Comparison of ENCODE assay signal across 8 cellular contexts in genomic region chr20:38434310-38434741, GRCh38. TPM values are rescaled to one million over a fixed set of nuclear protein-coding genes. Genes with fewer than 3 reads are reported as not detected.
DNase-seq lines count a peak whose midpoint lies in the region; ATAC-seq and TF ChIP-seq lines count a peak whose summit lies in the region.

No MANE protein-coding gene starts in this region.

- H3K79me1 ChIP-seq in IMR-90 (ENCODE audit: low read depth in 1 of 2, low read length in 2 of 2): peaks cover 0 to 50% of the 10 kb centered on the region in 2 experiments; a peak in 2 of 4 replicates
- peaks cover 17% of the 10 kb centered on the region for H3K79me1 ChIP-seq in neuronal stem cell (ENCODE audit: low read depth, low read length)

- H3K14ac ChIP-seq in IMR-90 (replicated peaks; ENCODE audit: low read depth, low read length) (peak overlapping the region; percentile 67), neuronal stem cell (ENCODE audit: low read length) (peak overlapping the region; percentile 48)

- intact Hi-C loops in IMR-90 (cut with micrococcal nuclease): no loop called here

- H3K9ac ChIP-seq in IMR-90 (ENCODE audit: low read depth, low read length) (peak overlapping the region; percentile 74), neuronal stem cell (ENCODE audit: low read depth, low read length, poor library complexity) (peak overlapping the region; percentile 87)

- H3K4ac ChIP-seq in IMR-90 (ENCODE audit: low read depth, low read length): peak overlapping the region; percentile 79
- H3K4ac ChIP-seq in neuronal stem cell (ENCODE audit: low read length): no peak overlapping the region

- ATAC-seq in IMR-90 (ENCODE audit: low read depth) (peak; percentile 28), GM18498 (IDR thresholded peaks at IDR 0.05; ENCODE audit: unreplicated experiment) (no peak)

- H3K9me3 ChIP-seq in IMR-90 (ENCODE audit: control insufficient read depth, insufficient read depth, low read length): no peaks in the 10 kb centered on the region
- H3K9me3 ChIP-seq in neuronal stem cell (replicated peaks in 1 of 2; ENCODE audit: control insufficient read depth in 2 of 2, insufficient read depth in 1 of 2, low read depth in 1 of 2, low read length in 2 of 2): peaks cover 0 to 14% of the 10 kb centered on the region in 2 donors

- H2BK5ac ChIP-seq in IMR-90 (ENCODE audit: low read depth, low read length, poor library complexity, severe bottlenecking): peak overlapping the region; percentile 39
- no peak overlapping the region for H2BK5ac ChIP-seq in neuronal stem cell (ENCODE audit: low read length)

- H2BK120ac ChIP-seq in IMR-90 (ENCODE audit: low read depth, low read length) (no peak overlapping the region), neuronal stem cell (ENCODE audit: low read depth, low read length) (no peak overlapping the region)

- H2BK15ac ChIP-seq in IMR-90 (ENCODE audit: low read depth, low read length) (no peak overlapping the region), neuronal stem cell (ENCODE audit: low read length) (no peak overlapping the region)

- TF ChIP-seq RAD21 in IMR-90 (IDR thresholded peaks at IDR 0.05; ENCODE audit: low read length): no peak

- peaks cover 47% of the 10 kb centered on the region for H4K20me1 ChIP-seq in IMR-90 (ENCODE audit: insufficient read depth, low read length)

- H3K18ac ChIP-seq in IMR-90 (ENCODE audit: low read depth, low read length): no peak overlapping the region
- peak overlapping the region; percentile 25 for H3K18ac ChIP-seq in neuronal stem cell (ENCODE audit: low read length)

- POLR2A ChIA-PET in IMR-90 (lab: Charles Lee; ENCODE audit: unreplicated experiment): no interaction called here

- H3K36me3 ChIP-seq in IMR-90 (ENCODE audit: control insufficient read depth, insufficient read depth, low read length) (peaks cover 39% of the 10 kb centered on the region), neuronal stem cell (replicated peaks in 1 of 2; ENCODE audit: control insufficient read depth in 2 of 2, insufficient read depth in 2 of 2, low read length in 2 of 2) (peaks cover 33 to 51% of the 10 kb centered on the region in 2 donors)

- no TSS peak for BruUV-seq in IMR-90 (replicated peaks; lab: Mats Ljungman, UMichigan)

- peak overlapping the region; percentile 85 for H3K56ac ChIP-seq in IMR-90 (ENCODE audit: extremely low read depth, insufficient read depth, low read length)

- H2BK12ac ChIP-seq in neuronal stem cell (ENCODE audit: low read length): no peak overlapping the region

- CTCF ChIA-PET in IMR-90 (lab: Yijun Ruan, JAX): interaction anchor here (0.7 to 2.2 kb wide), 3 partner anchors 10 to 13 kb away, joined by 3 to 12 read pairs (median 4); no protein-coding TSS in a partner anchor

- peak overlapping the region; percentile 7 to 84; a peak in 3 of 4 replicates for H4K8ac ChIP-seq in IMR-90 (ENCODE audit: low read depth in 2 of 2, low read length in 2 of 2)
- no peak overlapping the region for H4K8ac ChIP-seq in neuronal stem cell (ENCODE audit: low read depth, low read length)

- H3K23ac ChIP-seq in IMR-90 (ENCODE audit: low read depth, low read length): peak overlapping the region; percentile 82
- H3K23ac ChIP-seq in neuronal stem cell (ENCODE audit: low read depth, low read length, poor library complexity): no peak overlapping the region

- H4K5ac ChIP-seq in IMR-90 (ENCODE audit: low read depth, low read length): peak overlapping the region; percentile 34; the same call in 1 of the 2 replicates

- H3K4me1 ChIP-seq in IMR-90 (ENCODE audit: control insufficient read depth, insufficient read depth, low read length) (peaks cover 7% of the 10 kb centered on the region), neuronal stem cell (ENCODE audit: control insufficient read depth in 2 of 2, insufficient read depth in 1 of 2, low read depth in 1 of 2, low read length in 2 of 2) (peaks cover 10% of the 10 kb centered on the region in 2 donors)

- no peak overlapping the region for H2BK20ac ChIP-seq in IMR-90 (ENCODE audit: low read depth, low read length)

- DNase-seq in COLO668 (lab: John Stamatoyannopoulos, UW; ENCODE audit: unreplicated experiment): peak; percentile 49
- DNase-seq in IMR-90: peak; percentile 23
- DNase-seq in activated CD8-positive, alpha-beta memory T cell treated with anti-CD3 and anti-CD28 coated beads for 24 hours: peak; percentile 81
- peak; percentile 35 for DNase-seq in fibroblast of gingiva (ENCODE audit: low read depth)
- DNase-seq in neuronal stem cell (ENCODE audit: low spot score): no peak
- DNase-seq in dedifferentiated amniotic fluid mesenchymal stem cell (ENCODE audit: extremely low spot score): no peak
- DNase-seq in AG08396 (ENCODE audit: low spot score): no peak

- H4K91ac ChIP-seq in IMR-90 (ENCODE audit: insufficient read depth, low read depth, low read length) (peak overlapping the region; percentile 77), neuronal stem cell (ENCODE audit: low read depth, low read length, poor library complexity) (no peak overlapping the region)

- TF ChIP-seq POLR2A in IMR-90 (IDR thresholded peaks at IDR 0.05; ENCODE audit: low read depth, low read length): no peak; the same call in 1 of the 2 replicates

- H2AK5ac ChIP-seq in IMR-90 (ENCODE audit: low read depth, low read length): peak overlapping the region; percentile 89
- peak overlapping the region; percentile 67 for H2AK5ac ChIP-seq in neuronal stem cell (ENCODE audit: low read depth, low read length)

- 0% methylated on average over 4 of the region's 16 CpGs; no CpG with 5 or more reads in 1 of the 2 experiments for WGBS in IMR-90 (ENCODE audit: extremely low coverage in 2 of 2, insufficient read length in 1 of 2), 2 experiments
- no CpG with 5 or more reads among the region's 16 CpGs for WGBS in neuronal stem cell (ENCODE audit: extremely low coverage in 2 of 2, insufficient read length in 2 of 2, insufficient replicate concordance in 1 of 2), 2 donors

- peak overlapping the region; percentile 63 for H3K4me3 ChIP-seq in IMR-90 (ENCODE audit: insufficient read depth, low read depth, low read length)
- H3K4me3 ChIP-seq in neuronal stem cell (ENCODE audit: low read length in 2 of 2): peak overlapping the region; percentile 77 to 93

- in situ Hi-C loops in IMR-90 (cut with MboI; ENCODE audit: low sequenced_read_pairs): no loop called here

- peak overlapping the region; percentile 99 for H2AK9ac ChIP-seq in IMR-90 (replicated peaks; ENCODE audit: low read depth, low read length, poor library complexity)

- H3K27me3 ChIP-seq in IMR-90 (ENCODE audit: control insufficient read depth, insufficient read depth, low read length) (no peaks in the 10 kb centered on the region; the same call in 1 of the 2 replicates), neuronal stem cell (ENCODE audit: control insufficient read depth in 3 of 3, insufficient read depth in 3 of 3, low read depth in 1 of 3, low read length in 3 of 3) (no peaks in the 10 kb centered on the region)

- dilution Hi-C loops in IMR-90 (cut with HindIII; ENCODE audit: low sequenced_read_pairs, unreplicated experiment): no loop called here

- H3K27ac ChIP-seq in IMR-90 (ENCODE audit: insufficient read depth, low read length) (peak overlapping the region; percentile 36), neuronal stem cell (replicated peaks; ENCODE audit: low read length) (no peak overlapping the region)

- H2AFZ ChIP-seq in IMR-90 (replicated peaks; ENCODE audit: low read length, poor library complexity) (peak overlapping the region; percentile 94), neuronal stem cell (ENCODE audit: low read length) (peak overlapping the region; percentile 89)

- peaks cover 20% of the 10 kb centered on the region; the same call in 1 of the 2 replicates for H3K9me1 ChIP-seq in IMR-90 (ENCODE audit: insufficient read depth, low read length)

- H3K4me2 ChIP-seq in IMR-90 (ENCODE audit: low read depth, low read length): peak overlapping the region; percentile 87
- peak overlapping the region; percentile 95 for H3K4me2 ChIP-seq in neuronal stem cell (ENCODE audit: insufficient read depth, low read length, poor library complexity, severe bottlenecking)

- no peak for TF ChIP-seq CTCF in IMR-90 (conservative IDR thresholded peaks at IDR 0.05; ENCODE audit: low read depth, low read length)

TF ChIP-seq in IMR-90, 13 proteins besides CTCF, POLR2A, EP300 and RAD21:
- TF ChIP-seq BHLHE40 (IDR thresholded peaks at IDR 0.05; ENCODE audit: low read depth, low read length) (no peak), MAFK (IDR thresholded peaks at IDR 0.05; ENCODE audit: low read depth, low read length) (no peak), MXI1 (IDR thresholded peaks at IDR 0.05; ENCODE audit: borderline replicate concordance, low read depth, low read length) (peak; percentile 70; the same call in 1 of the 2 replicates)

RNA-seq across cellular contexts. Expression of gene SNHG17, which starts 0.8 kb away (rescaled TPM):
- 5.4 and 6.4 TPM in 2 replicates for total RNA-seq in IMR-90 (2012; rRNA removed)
- polyA plus RNA-seq in IMR-90 (2012; rRNA removed): 38.2 and 40.4 TPM in 2 replicates
- 31.4 and 67.9 TPM in 2 replicates for polyA plus RNA-seq in IMR-90 (2012; cell fraction: cytosol; rRNA removed)
- polyA plus RNA-seq in IMR-90 (2012; cell fraction: nucleus; rRNA removed; ENCODE audit: low replicate concordance): 82.9 and 92.3 TPM in 2 replicates
- polyA plus RNA-seq in neuronal stem cell (2013, experiment 1 of 2): 32.9 TPM
- polyA plus RNA-seq in neuronal stem cell (2013, experiment 2 of 2): 35.4 TPM

RNA-seq across cellular contexts. Expression of gene RALGAPB, which starts 38.3 kb away (rescaled TPM):
- 30.3 and 32.8 TPM in 2 replicates for total RNA-seq in IMR-90 (2012; rRNA removed)
- polyA plus RNA-seq in IMR-90 (2012; rRNA removed): 11.2 and 12.7 TPM in 2 replicates
- 2.4 and 3.1 TPM in 2 replicates for polyA plus RNA-seq in IMR-90 (2012; cell fraction: cytosol; rRNA removed)
- 6.1 and 45.2 TPM in 2 replicates for polyA plus RNA-seq in IMR-90 (2012; cell fraction: nucleus; rRNA removed; ENCODE audit: low replicate concordance)
- polyA plus RNA-seq in neuronal stem cell (2013, experiment 1 of 2): 13.5 TPM
- 13.4 TPM for polyA plus RNA-seq in neuronal stem cell (2013, experiment 2 of 2)

Comparison
In these comparisons a context has a peak if more than half of its experiments do, and no peak if none do; other contexts are left out.
1. DNase-seq: peak in COLO668 (single experiment), IMR-90 (single experiment), activated CD8-positive, alpha-beta memory T cell treated with anti-CD3 and anti-CD28 coated beads for 24 hours (single experiment) and fibroblast of gingiva (single experiment); none in neuronal stem cell (single experiment), dedifferentiated amniotic fluid mesenchymal stem cell (single experiment) and AG08396 (single experiment).